In the genomic region with DNA sequence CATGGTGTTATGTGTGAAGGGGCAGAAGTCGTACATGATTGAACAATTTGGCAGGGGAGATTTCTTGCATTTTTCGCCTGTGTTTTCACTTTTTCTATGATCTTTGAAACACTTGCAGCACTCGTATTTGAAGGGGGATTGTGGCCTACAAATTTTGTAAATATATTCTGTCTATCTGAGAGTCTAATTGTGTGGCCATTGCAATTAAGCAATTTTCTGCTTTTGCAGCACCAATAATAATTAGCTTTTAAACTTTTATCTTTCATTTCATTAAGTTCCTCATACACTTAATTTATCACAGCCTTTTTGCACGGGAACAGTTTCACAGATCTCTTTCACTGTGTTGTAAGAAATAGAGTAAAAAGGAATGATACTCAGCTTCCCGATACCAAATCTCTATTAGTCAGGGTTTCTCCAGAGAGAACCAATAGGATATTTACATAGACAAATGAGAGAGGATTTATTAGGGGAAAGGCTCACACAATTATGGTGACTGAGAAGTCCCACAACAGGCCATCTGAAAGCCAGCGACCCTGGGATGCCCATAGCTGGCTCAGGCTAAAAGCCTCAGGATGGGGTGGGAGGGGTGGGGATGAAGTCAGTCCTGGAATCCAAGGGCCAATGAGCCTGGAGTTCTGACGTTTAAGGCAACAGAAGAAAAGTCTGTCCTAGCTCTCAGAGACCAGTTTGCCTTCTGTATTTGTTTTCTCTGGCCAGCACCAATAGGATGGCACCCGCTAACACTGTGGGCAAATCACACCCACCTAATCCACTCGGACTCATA, we compare ENCODE assay signal across 22 cellular contexts. TPM values are rescaled to one million over a fixed set of nuclear protein-coding genes. Genes with fewer than 3 reads are reported as not detected.
DNase-seq lines count a peak whose midpoint lies in the region; ATAC-seq and TF ChIP-seq lines count a peak whose summit lies in the region.
"Had no signal": no experiment of that assay in that cellular context is flagged by ENCODE, and none has a peak within 500 bp of the region (broad histone marks: within the 10 kb centered on the region; RNA-seq: fewer than 3 reads in every experiment).

No MANE protein-coding gene starts in this region.

- peak overlapping the region; percentile 10; the same call in 1 of the 2 replicates for H2AFZ ChIP-seq in OCI-LY3 (ENCODE audit: low read depth, low read length)
- H2AFZ ChIP-seq: PC-9 had no signal

- peaks cover 13% of the 10 kb centered on the region for H3K4me1 Mint-ChIP-seq in endodermal cell
- H3K4me1 Mint-ChIP-seq: CD14-positive monocyte had no signal

- 74 to 75% methylated on average over 4 to 9 of the region's 9 CpGs for WGBS in endodermal cell (ENCODE audit: insufficient coverage in 1 of 2, insufficient read length in 1 of 2), 2 experiments
- 76 to 84% (median 82%) methylated on average over 9 of the region's 9 CpGs for WGBS in ovary, 3 donors

- no peaks in the 10 kb centered on the region for H3K27me3 Mint-ChIP-seq in endodermal cell (ENCODE audit: insufficient read depth)

- no peak overlapping the region for H3K9ac ChIP-seq in OCI-LY3 (ENCODE audit: low read length)
- H3K9ac ChIP-seq in endodermal cell (ENCODE audit: extremely low read depth, low read length, poor library complexity, severe bottlenecking): no peak overlapping the region

- TF ChIP-seq POLR2A in ovary (IDR thresholded peaks at IDR 0.05): no peak

- H3K27me3 ChIP-seq in OCI-LY3 (ENCODE audit: low read depth, low read length) (no peaks in the 10 kb centered on the region), endodermal cell (ENCODE audit: control insufficient read depth, insufficient read depth, low read length, poor library complexity, severe bottlenecking) (no peaks in the 10 kb centered on the region), ovary (no peaks in the 10 kb centered on the region)
- H3K27me3 ChIP-seq: MG63 had no signal

- H3K4me3 ChIP-seq in OCI-LY3 (ENCODE audit: low read length) (no peak overlapping the region), endodermal cell (ENCODE audit: low read length) (no peak overlapping the region), ovary (no peak overlapping the region)
- H3K4me3 ChIP-seq: MG63, PC-9 had no signal

- H3K36me3 ChIP-seq in OCI-LY3 (replicated peaks; ENCODE audit: low read depth, low read length) (peaks cover 7% of the 10 kb centered on the region), endodermal cell (ENCODE audit: control insufficient read depth, insufficient read depth, low read length) (no peaks in the 10 kb centered on the region), ovary (no peaks in the 10 kb centered on the region)
- H3K36me3 ChIP-seq: MG63 had no signal

- ATAC-seq in GM19328 (IDR thresholded peaks at IDR 0.05; ENCODE audit: unreplicated experiment) (no peak), HG03520 (IDR thresholded peaks at IDR 0.05; ENCODE audit: unreplicated experiment) (no peak)

- intact Hi-C loops in ovary (cut with DNase I): no loop called here

- TF ChIP-seq CTCF in OCI-LY3 (IDR thresholded peaks at IDR 0.05; ENCODE audit: low read depth, low read length) (no peak), endodermal cell (conservative IDR thresholded peaks at IDR 0.05) (no peak), ovary (IDR thresholded peaks at IDR 0.05) (no peak)

- H3K36me3 Mint-ChIP-seq in endodermal cell (ENCODE audit: low read depth): no peaks in the 10 kb centered on the region
- H3K36me3 Mint-ChIP-seq: CD14-positive monocyte had no signal

- no peaks in the 10 kb centered on the region for H3K79me2 ChIP-seq in OCI-LY3 (ENCODE audit: low read length)

- H3K4me1 ChIP-seq in OCI-LY3 (ENCODE audit: low read length) (peaks cover 28% of the 10 kb centered on the region), endodermal cell (ENCODE audit: control insufficient read depth, insufficient read depth, low read length) (no peaks in the 10 kb centered on the region), ovary (ENCODE audit: insufficient read depth) (no peaks in the 10 kb centered on the region)

- peak; percentile 48 for DNase-seq in endodermal cell
- peak; percentile 23 for DNase-seq in midbrain (lab: John Stamatoyannopoulos, UW)
- DNase-seq in ovary: no peak
- DNase-seq: ACHN, AML-193, COR-L47, DMS153, HCEC 1CT, IMR-90, Karpas-422, MG63, NCI-H1092, NCI-H1694, NCI-H2107, NCI-H2227 treated with DMSO at 0.1 percent for 48 hours, NCI-H524 treated with DMSO at 0.1 percent for 48 hours, PC-9 had no signal

- H3K9me3 ChIP-seq in OCI-LY3 (ENCODE audit: insufficient read depth, low read length): no peaks in the 10 kb centered on the region
- no peaks in the 10 kb centered on the region for H3K9me3 ChIP-seq in endodermal cell (ENCODE audit: control insufficient read depth, low read length)
- H3K9me3 ChIP-seq in ovary: no peaks in the 10 kb centered on the region
- H3K9me3 ChIP-seq: MG63 had no signal

- H3K9me3 Mint-ChIP-seq in endodermal cell: no peaks in the 10 kb centered on the region

- no peak overlapping the region for H3K27ac ChIP-seq in OCI-LY3 (ENCODE audit: low read length)
- no peak overlapping the region for H3K27ac ChIP-seq in endodermal cell (ENCODE audit: low read depth, low read length)
- H3K27ac ChIP-seq in temporal lobe (ENCODE audit: low read depth, low read length): peak overlapping the region; percentile 76
- H3K27ac ChIP-seq in ovary: no peak overlapping the region
- H3K27ac ChIP-seq: PC-9 had no signal

- no peak overlapping the region for H3K27ac Mint-ChIP-seq in endodermal cell
- H3K27ac Mint-ChIP-seq: CD14-positive monocyte had no signal

- no peaks in the 10 kb centered on the region for H4K20me1 ChIP-seq in OCI-LY3 (ENCODE audit: insufficient read depth, low read length)

- H3K4me3 Mint-ChIP-seq in endodermal cell: no peak overlapping the region
- H3K4me3 Mint-ChIP-seq: CD14-positive monocyte had no signal

- no peak for TF ChIP-seq EP300 in ovary (IDR thresholded peaks at IDR 0.05)

- no peak overlapping the region for H3K4me2 ChIP-seq in OCI-LY3 (ENCODE audit: low read length)
- H3K4me2 ChIP-seq: PC-9 had no signal

RNA-seq across cellular contexts. Expression of a gene that starts 58.3 kb away (rescaled TPM):
- total RNA-seq in endodermal cell: 1 to 10 TPM in 1 of 2 donors, under 1 TPM in 1; 0.62 to 1.1 TPM
- 0.82 TPM for polyA plus RNA-seq in endodermal cell (2013, experiment 1 of 2)
- polyA plus RNA-seq in endodermal cell (2013, experiment 2 of 2): 0.95 TPM
- 0.98 TPM for total RNA-seq in temporal lobe
- 1 to 10 TPM in 2 of 7 donors, under 1 TPM in 5; 0.12 to 2.1 (median 0.82) TPM for total RNA-seq in ovary
- polyA plus RNA-seq in ovary: 1 to 10 TPM in 1 of 2 donors, under 1 TPM in 1; 0.15 to 1.5 TPM
- total RNA-seq: PC-9 had no signal
- polyA plus RNA-seq: CD14-positive monocyte had no signal

Comparison
In these comparisons a context has a peak if more than half of its experiments do, and no peak if none do; other contexts are left out.
1. DNase-seq: peak in endodermal cell (single experiment) and midbrain (single experiment); none in ovary (0 of 5).